In genomic region chr2:240256704-240257637, GRCh38 we compare ENCODE assay signal across 21 cellular contexts.
DNase-seq lines count a peak whose midpoint lies in the region; ATAC-seq, FAIRE-seq and TF ChIP-seq lines count a peak whose summit lies in the region.
"Had no signal": no experiment of that assay in that cellular context is flagged by ENCODE, and none has a peak within 500 bp of the region (broad histone marks: within the 10 kb centered on the region; RNA-seq: fewer than 3 reads in every experiment).

No MANE protein-coding gene starts in this region.

- no peaks in the 10 kb centered on the region for H3K79me1 ChIP-seq in neuronal stem cell (ENCODE audit: low read depth, low read length)

- H2BK120ac ChIP-seq in neuronal stem cell (ENCODE audit: low read depth, low read length) = peak overlapping the region; percentile 13

- no peak for TF ChIP-seq POLR2A in H54 (IDR thresholded peaks at IDR 0.05; ENCODE audit: low read depth, low read length)

- no peak overlapping the region for H3K27ac ChIP-seq in 22Rv1
- H3K27ac ChIP-seq in neuronal stem cell (replicated peaks; ENCODE audit: low read length) = no peak overlapping the region
- H3K27ac ChIP-seq: SJSA1, skin epidermis had no signal

- no peak overlapping the region for H4K91ac ChIP-seq in neuronal stem cell (ENCODE audit: low read depth, low read length, poor library complexity)

- no peak overlapping the region for H2BK5ac ChIP-seq in neuronal stem cell (ENCODE audit: low read length)

- H2AK5ac ChIP-seq in neuronal stem cell (ENCODE audit: low read depth, low read length) = no peak overlapping the region

- DNase-seq in GM13976 (ENCODE audit: low spot score) (peak; percentile 21), chondrocyte (ENCODE audit: low spot score) (peak; percentile 82), neuronal stem cell (ENCODE audit: low spot score) (no peak), H54 (ENCODE audit: insufficient read length, low spot score) (no peak), HuH-7.5 (ENCODE audit: low spot score) (no peak)
- DNase-seq: activated CD4-positive, alpha-beta T cell treated with anti-CD3 and anti-CD28 coated beads for 48 hours; activated T-cell treated with anti-CD3 and anti-CD28 coated beads, Interleukin-2, amount 50 U/mL, for 4 hours; COR-L47; hypothalamus; KBM-7; NCI-H2029 treated with DMSO at 0.1 percent for 48 hours; stimulated activated CD4-positive, alpha-beta T cell treated with anti-CD3 and anti-CD28 coated beads, Interleukin-4, amount 100 ng/mL, for 4 hours; stimulated activated CD8-positive, alpha-beta memory T cell treated with anti-CD3 and anti-CD28 coated beads, Interleukin-4, amount 100 ng/mL, for 48 hours; substantia nigra; T-helper 9 cell had no signal

- no peak overlapping the region for H3K4me2 ChIP-seq in neuronal stem cell (ENCODE audit: insufficient read depth, low read length, poor library complexity, severe bottlenecking)

- H3K36me3 ChIP-seq in neuronal stem cell (replicated peaks in 1 of 2; ENCODE audit: control insufficient read depth in 2 of 2, insufficient read depth in 2 of 2, low read length in 2 of 2) = no peaks in the 10 kb centered on the region
- H3K36me3 ChIP-seq: SJSA1 had no signal

- peaks cover 3% of the 10 kb centered on the region for H3K9me3 Mint-ChIP-seq in chondrocyte (ENCODE audit: low read depth)

- H3K4me1 ChIP-seq in neuronal stem cell (ENCODE audit: control insufficient read depth in 2 of 2, insufficient read depth in 1 of 2, low read depth in 1 of 2, low read length in 2 of 2) = peaks cover 6 to 14% of the 10 kb centered on the region in 2 donors
- H3K4me1 ChIP-seq: SJSA1 had no signal

- no peak overlapping the region for H3K27ac Mint-ChIP-seq in chondrocyte (ENCODE audit: unreplicated experiment)

- no peak overlapping the region for H4K8ac ChIP-seq in neuronal stem cell (ENCODE audit: low read depth, low read length)

- in situ Hi-C loops in GM13976 (cut with MboI; ENCODE audit: low sequenced_read_pairs, unreplicated experiment) = no loop called here

- ATAC-seq in HG03097 (IDR thresholded peaks at IDR 0.05; ENCODE audit: low FRiP score, unreplicated experiment) = no peak
- no peak for ATAC-seq in HG03045 (IDR thresholded peaks at IDR 0.05; ENCODE audit: unreplicated experiment)
- ATAC-seq: activated T-cell treated with anti-CD3 and anti-CD28 coated beads, Interleukin-2, amount 50 U/mL, for 4 hours; GM12878 had no signal

- H2BK12ac ChIP-seq in neuronal stem cell (ENCODE audit: low read length) = no peak overlapping the region

- H2BK15ac ChIP-seq in neuronal stem cell (ENCODE audit: low read length) = no peak overlapping the region

- H3K4me3 ChIP-seq in neuronal stem cell (ENCODE audit: low read length in 2 of 2) = peak overlapping the region in 1 of 2 donors; percentile 10
- H3K4me3 ChIP-seq: GM12878, SJSA1, skin epidermis had no signal

- H3K27me3 Mint-ChIP-seq in chondrocyte (ENCODE audit: low read depth) = no peaks in the 10 kb centered on the region

- H3K18ac ChIP-seq in neuronal stem cell (ENCODE audit: low read length) = no peak overlapping the region

- no peaks in the 10 kb centered on the region for H3K36me3 Mint-ChIP-seq in chondrocyte (ENCODE audit: low read depth)

- H3K14ac ChIP-seq in neuronal stem cell (ENCODE audit: low read length) = no peak overlapping the region

- FAIRE-seq in H54 (lab: Jason Lieb, UNC) = no peak
- FAIRE-seq: GM12878 had no signal

- TF ChIP-seq CTCF in 22Rv1 (IDR thresholded peaks at IDR 0.05) (peak; percentile 22; the same call in 1 of the 2 replicates), GM13976 (IDR thresholded peaks at IDR 0.05; ENCODE audit: borderline replicate concordance, control extremely low read depth, extremely low read depth, insufficient read depth, missing control alignments) (no peak), chondrocyte (IDR thresholded peaks at IDR 0.05) (peak; percentile 22)

- no peak overlapping the region for H3K4ac ChIP-seq in neuronal stem cell (ENCODE audit: low read length)

- H3K4me3 Mint-ChIP-seq in chondrocyte (ENCODE audit: unreplicated experiment) = no peak overlapping the region
- H3K4me3 Mint-ChIP-seq: activated T-cell treated with anti-CD3 and anti-CD28 coated beads, Interleukin-2, amount 50 U/mL, for 4 hours had no signal

- no peak overlapping the region for H2AFZ ChIP-seq in neuronal stem cell (ENCODE audit: low read length)

- no CpG with 5 or more reads among the region's 26 CpGs for WGBS in neuronal stem cell (ENCODE audit: extremely low coverage in 2 of 2, insufficient read length in 2 of 2, insufficient replicate concordance in 1 of 2), 2 donors

- no peak overlapping the region for H3K9ac ChIP-seq in neuronal stem cell (ENCODE audit: low read depth, low read length, poor library complexity)

- H3K27me3 ChIP-seq in neuronal stem cell (ENCODE audit: control insufficient read depth in 3 of 3, insufficient read depth in 3 of 3, low read depth in 1 of 3, low read length in 3 of 3) = no peaks in the 10 kb centered on the region
- H3K27me3 ChIP-seq: SJSA1 had no signal

- no peak overlapping the region for H3K23ac ChIP-seq in neuronal stem cell (ENCODE audit: low read depth, low read length, poor library complexity)

- H3K4me1 Mint-ChIP-seq in chondrocyte (ENCODE audit: low read depth) = peaks cover 18% of the 10 kb centered on the region

- H3K9me3 ChIP-seq in neuronal stem cell (replicated peaks in 1 of 2; ENCODE audit: control insufficient read depth in 2 of 2, insufficient read depth in 1 of 2, low read depth in 1 of 2, low read length in 2 of 2) = no peaks in the 10 kb centered on the region
- H3K9me3 ChIP-seq: SJSA1 had no signal

Comparison
In these comparisons a context has a peak if more than half of its experiments do, and no peak if none do; other contexts are left out.
1. DNase-seq: peak in GM13976 (single experiment) and chondrocyte (single experiment); none in neuronal stem cell (single experiment), H54 (single experiment) and HuH-7.5 (single experiment).